12 cellular contexts compared by ENCODE assay signal in genomic region chr7:151174246-151175046, GRCh38. TPM values are rescaled to one million over a fixed set of nuclear protein-coding genes. Genes with fewer than 3 reads are reported as not detected.
A peak's percentile ranks its signal among the peaks of the same experiment; 100 is the strongest.
DNase-seq lines count a peak whose midpoint lies in the region; ATAC-seq and TF ChIP-seq lines count a peak whose summit lies in the region.
"Had no signal": no experiment of that assay in that cellular context is flagged by ENCODE, and none has a peak within 500 bp of the region (broad histone marks: within the 10 kb centered on the region; RNA-seq: fewer than 3 reads in every experiment).

No MANE protein-coding gene starts in this region.

- POLR2A ChIA-PET in activated CD8-positive, alpha-beta T cell treated with anti-CD3 and anti-CD28 coated beads, Interleukin-2, amount 10 ng/mL, durations not matched to agents 7 days and 5 days (lab: Charles Lee), result interaction anchor here (0.6 kb wide), 1 partner anchor 8 kb away, joined by 3 read pairs; no protein-coding TSS in a partner anchor

- intact Hi-C loops in gastrocnemius medialis (cut with DNase I; ENCODE audit: low total_unique reads), result loop anchor here (5.0 kb wide), 2 partner anchors 53 to 147 kb away; partner anchors contain the start of genes ABCB8 and ABCF2

- H3K36me3 Mint-ChIP-seq in activated CD8-positive, alpha-beta T cell treated with anti-CD3 and anti-CD28 coated beads, Interleukin-2, amount 10 ng/mL, durations not matched to agents 7 days and 5 days (ENCODE audit: low read depth), result no peaks in the 10 kb centered on the region
- H3K36me3 Mint-ChIP-seq: activated naive CD4-positive, alpha-beta T cell treated with anti-CD3 and anti-CD28 coated beads, Interleukin-2, amount 50 U/mL, for 72 hours; mesothelial cell of epicardium had no signal

- DNase-seq in H7 (peak; percentile 85), foreskin melanocyte (peak; percentile 3), gastrocnemius medialis (no peak), globus pallidus (ENCODE audit: low spot score) (no peak)
- DNase-seq in activated CD8-positive, alpha-beta T cell treated with anti-CD3 and anti-CD28 coated beads, Interleukin-2, amount 10 ng/mL, durations not matched to agents 7 days and 5 days, result peak; percentile 36
- DNase-seq: DMS79, NCI-H446 treated with DMSO at 0.1 percent for 48 hours had no signal

- peak overlapping the region in 1 of 4 donors; percentile 39 for H3K27ac ChIP-seq in gastrocnemius medialis

- no peak for TF ChIP-seq POLR2A in gastrocnemius medialis (IDR thresholded peaks at IDR 0.05)

- H3K4me3 ChIP-seq in H7 (ENCODE audit: insufficient read depth, low read depth, low read length), result no peak overlapping the region
- H3K4me3 ChIP-seq in gastrocnemius medialis, result no peak overlapping the region

- no peak overlapping the region for H3K27ac Mint-ChIP-seq in activated CD8-positive, alpha-beta T cell treated with anti-CD3 and anti-CD28 coated beads, Interleukin-2, amount 10 ng/mL, durations not matched to agents 7 days and 5 days
- H3K27ac Mint-ChIP-seq: activated naive CD4-positive, alpha-beta T cell treated with anti-CD3 and anti-CD28 coated beads, Interleukin-2, amount 50 U/mL, for 72 hours; mesothelial cell of epicardium had no signal

- H3K27me3 Mint-ChIP-seq in activated CD8-positive, alpha-beta T cell treated with anti-CD3 and anti-CD28 coated beads, Interleukin-2, amount 10 ng/mL, durations not matched to agents 7 days and 5 days (ENCODE audit: low read depth), result peaks cover 30% of the 10 kb centered on the region

- peaks cover 7 to 10% of the 10 kb centered on the region in 2 donors for H3K4me1 ChIP-seq in gastrocnemius medialis

- no peak for ATAC-seq in activated CD8-positive, alpha-beta T cell treated with anti-CD3 and anti-CD28 coated beads, Interleukin-2, amount 10 ng/mL, durations not matched to agents 7 days and 5 days
- peak; percentile 19 to 32 for ATAC-seq in gastrocnemius medialis
- no peak for ATAC-seq in GM21786 (IDR thresholded peaks at IDR 0.05; ENCODE audit: unreplicated experiment)
- ATAC-seq in HG03354 (IDR thresholded peaks at IDR 0.05; ENCODE audit: poor library complexity, severe bottlenecking, unreplicated experiment), result no peak
- ATAC-seq in HG02610 (IDR thresholded peaks at IDR 0.05; ENCODE audit: unreplicated experiment), result no peak

- H3K9me3 Mint-ChIP-seq in activated CD8-positive, alpha-beta T cell treated with anti-CD3 and anti-CD28 coated beads, Interleukin-2, amount 10 ng/mL, durations not matched to agents 7 days and 5 days (ENCODE audit: insufficient read depth), result no peaks in the 10 kb centered on the region
- H3K9me3 Mint-ChIP-seq: activated naive CD4-positive, alpha-beta T cell treated with anti-CD3 and anti-CD28 coated beads, Interleukin-2, amount 50 U/mL, for 72 hours; mesothelial cell of epicardium had no signal

- H3K27me3 ChIP-seq in H7 (ENCODE audit: control insufficient read depth, insufficient read depth, low read length) (peaks cover 22% of the 10 kb centered on the region), gastrocnemius medialis (no peaks in the 10 kb centered on the region)

- H3K36me3 ChIP-seq in H7 (replicated peaks; ENCODE audit: control insufficient read depth, insufficient read depth, low read length) (no peaks in the 10 kb centered on the region), gastrocnemius medialis (no peaks in the 10 kb centered on the region)

- TF ChIP-seq CTCF in gastrocnemius medialis (IDR thresholded peaks at IDR 0.05 in 4 of 5, conservative IDR thresholded peaks at IDR 0.05 in 1 of 5), result no peak

- in situ Hi-C loops in gastrocnemius medialis (cut with MboI; ENCODE audit: low sequenced_read_pairs in 4 of 4), result loop anchor here in 2 of 4 donors (10.0 kb wide), 1 partner anchor 50 kb away; no protein-coding TSS in a partner anchor

- H3K4me1 Mint-ChIP-seq in activated CD8-positive, alpha-beta T cell treated with anti-CD3 and anti-CD28 coated beads, Interleukin-2, amount 10 ng/mL, durations not matched to agents 7 days and 5 days (ENCODE audit: low read depth), result peaks cover 8% of the 10 kb centered on the region
- H3K4me1 Mint-ChIP-seq: mesothelial cell of epicardium had no signal

- H3K9me3 ChIP-seq in gastrocnemius medialis, result no peaks in the 10 kb centered on the region

- CTCF ChIA-PET in activated CD8-positive, alpha-beta T cell treated with anti-CD3 and anti-CD28 coated beads, Interleukin-2, amount 10 ng/mL, durations not matched to agents 7 days and 5 days (lab: Charles Lee), result interaction anchor here (0.7 to 1.1 kb wide), 3 partner anchors 51 to 70 kb away, joined by 3 read pairs; no protein-coding TSS in a partner anchor

- H3K4me3 Mint-ChIP-seq in activated CD8-positive, alpha-beta T cell treated with anti-CD3 and anti-CD28 coated beads, Interleukin-2, amount 10 ng/mL, durations not matched to agents 7 days and 5 days, result no peak overlapping the region
- H3K4me3 Mint-ChIP-seq: mesothelial cell of epicardium had no signal

RNA-seq across cellular contexts. Expression of gene GBX1, which starts 7.0 kb away (rescaled TPM):
- total RNA-seq in H7 (2014; rRNA removed; shearing (Covaris generic)), result 0.62 TPM in 1 of 2 replicates, not detected in the other
- total RNA-seq in activated CD8-positive, alpha-beta T cell treated with anti-CD3 and anti-CD28 coated beads, Interleukin-2, amount 10 ng/mL, durations not matched to agents 7 days and 5 days, result not detected
- under 1 TPM in 1 of 4 donors, not detected in 3; 0.58 TPM for total RNA-seq in gastrocnemius medialis
- total RNA-seq: mesothelial cell of epicardium had no signal

RNA-seq across cellular contexts. Expression of gene ASB10, which starts 12.6 kb away (rescaled TPM):
- total RNA-seq in H7 (2014; rRNA removed; shearing (Covaris generic)), result not detected in 2 replicates
- total RNA-seq in activated CD8-positive, alpha-beta T cell treated with anti-CD3 and anti-CD28 coated beads, Interleukin-2, amount 10 ng/mL, durations not matched to agents 7 days and 5 days, result not detected
- total RNA-seq in gastrocnemius medialis, result 10 to 100 TPM; 17.1 to 24.8 (median 21.6) TPM
- total RNA-seq: activated naive CD4-positive, alpha-beta T cell treated with anti-CD3 and anti-CD28 coated beads, Interleukin-2, amount 50 U/mL, for 72 hours; mesothelial cell of epicardium had no signal

RNA-seq across cellular contexts. Expression of gene H2BK1, which starts 35.8 kb away (rescaled TPM):
- 0.74 TPM in 1 of 2 replicates, not detected in the other for total RNA-seq in H7 (2014; rRNA removed; shearing (Covaris generic))
- under 1 TPM in 1 of 2 experiments, not detected in 1; 0.76 TPM for total RNA-seq in activated CD8-positive, alpha-beta T cell treated with anti-CD3 and anti-CD28 coated beads, Interleukin-2, amount 10 ng/mL, durations not matched to agents 7 days and 5 days
- total RNA-seq in gastrocnemius medialis, result not detected
- total RNA-seq: mesothelial cell of epicardium had no signal

RNA-seq across cellular contexts. Expression of gene ABCF2, which starts 52.6 kb away (rescaled TPM):
- total RNA-seq in H7 (2014; rRNA removed; shearing (Covaris generic)), result 47.3 and 48.5 TPM in 2 replicates
- total RNA-seq in activated CD8-positive, alpha-beta T cell treated with anti-CD3 and anti-CD28 coated beads, Interleukin-2, amount 10 ng/mL, durations not matched to agents 7 days and 5 days, result 10 to 100 TPM; 38.2 to 45.9 TPM
- total RNA-seq in gastrocnemius medialis, result 100 to 1,000 TPM in 1 of 4 donors, 10 to 100 TPM in 3; 73.3 to 119 (median 96.3) TPM

RNA-seq across cellular contexts. Expression of gene CHPF2, which starts 57.8 kb away (rescaled TPM):
- 24.7 and 25.0 TPM in 2 replicates for total RNA-seq in H7 (2014; rRNA removed; shearing (Covaris generic))
- 10 to 100 TPM; 34.7 to 36.1 TPM for total RNA-seq in activated CD8-positive, alpha-beta T cell treated with anti-CD3 and anti-CD28 coated beads, Interleukin-2, amount 10 ng/mL, durations not matched to agents 7 days and 5 days
- 10 to 100 TPM; 11.1 to 16.1 (median 14.1) TPM for total RNA-seq in gastrocnemius medialis

Comparison
In these comparisons a context has a peak if more than half of its experiments do, and no peak if none do; other contexts are left out.
1. DNase-seq: peak in H7 (single experiment), activated CD8-positive, alpha-beta T cell treated with anti-CD3 and anti-CD28 coated beads, Interleukin-2, amount 10 ng/mL, durations not matched to agents 7 days and 5 days (single experiment) and foreskin melanocyte (single experiment); none in gastrocnemius medialis (0 of 2) and globus pallidus (single experiment).
2. ATAC-seq: peak in gastrocnemius medialis (2 of 2); none in activated CD8-positive, alpha-beta T cell treated with anti-CD3 and anti-CD28 coated beads, Interleukin-2, amount 10 ng/mL, durations not matched to agents 7 days and 5 days (single experiment), GM21786 (single experiment), HG03354 (single experiment) and HG02610 (single experiment).
3. RNA of gene ASB10, which starts 12.6 kb away (total RNA-seq): 17.1 to 24.8 TPM in gastrocnemius medialis; not detected in H7 and not detected in activated CD8-positive, alpha-beta T cell treated with anti-CD3 and anti-CD28 coated beads, Interleukin-2, amount 10 ng/mL, durations not matched to agents 7 days and 5 days; every median in the first group is over 10 times any median in the second.